ENCODE assay signal across 22 cellular contexts in genomic region chr5:122007445-122008010, GRCh38. TPM values are rescaled to one million over a fixed set of nuclear protein-coding genes. Genes with fewer than 3 reads are reported as not detected.
DNase-seq lines count a peak whose midpoint lies in the region; ATAC-seq, FAIRE-seq and TF ChIP-seq lines count a peak whose summit lies in the region.
"Had no signal": no experiment of that assay in that cellular context is flagged by ENCODE, and none has a peak within 500 bp of the region (broad histone marks: within the 10 kb centered on the region; RNA-seq: fewer than 3 reads in every experiment).

No MANE protein-coding gene starts in this region.

- H3K4me1 Mint-ChIP-seq in natural killer cell treated with Interleukin-12 subunit alpha and Interleukin-12 subunit beta and Interleukin-15 and Interleukin-18, amount 100 ng/mL, for 72 hours (ENCODE audit: low read depth in 2 of 2) = peaks cover 18 to 33% of the 10 kb centered on the region in 2 donors
- H3K4me1 Mint-ChIP-seq in natural killer cell = peaks cover 0 to 32% of the 10 kb centered on the region in 2 donors

- H3K27ac Mint-ChIP-seq in natural killer cell treated with Interleukin-12 subunit alpha and Interleukin-12 subunit beta and Interleukin-15 and Interleukin-18, amount 100 ng/mL, for 72 hours = no peak overlapping the region
- no peak overlapping the region for H3K27ac Mint-ChIP-seq in natural killer cell
- H3K27ac Mint-ChIP-seq: CD4-positive, alpha-beta memory T cell had no signal

- no peaks in the 10 kb centered on the region for H3K27me3 Mint-ChIP-seq in natural killer cell treated with Interleukin-12 subunit alpha and Interleukin-12 subunit beta and Interleukin-15 and Interleukin-18, amount 100 ng/mL, for 72 hours
- no peaks in the 10 kb centered on the region for H3K27me3 Mint-ChIP-seq in natural killer cell (ENCODE audit: low read depth in 2 of 2)
- H3K27me3 Mint-ChIP-seq: CD4-positive, alpha-beta memory T cell had no signal

- no peaks in the 10 kb centered on the region for H3K4me1 ChIP-seq in kidney (ENCODE audit: control insufficient read depth in 1 of 2, insufficient read depth in 1 of 2, low read depth in 1 of 2, low read length in 2 of 2)
- no peaks in the 10 kb centered on the region for H3K4me1 ChIP-seq in HAP-1
- H3K4me1 ChIP-seq: A549, Caco-2 had no signal

- H3K9me3 ChIP-seq in kidney (ENCODE audit: control insufficient read depth in 1 of 2, low read length in 2 of 2) (no peaks in the 10 kb centered on the region), WERI-Rb-1 (ENCODE audit: severe bottlenecking) (no peaks in the 10 kb centered on the region), HAP-1 (no peaks in the 10 kb centered on the region)
- H3K9me3 ChIP-seq: A549, Caco-2 had no signal

- ATAC-seq in natural killer cell treated with Interleukin-12 subunit alpha and Interleukin-12 subunit beta and Interleukin-15 and Interleukin-18, amount 100 ng/mL, for 72 hours = peak; percentile 44 to 45
- no peak for ATAC-seq in natural killer cell
- peak; percentile 40 for ATAC-seq in stimulated activated naive CD8-positive, alpha-beta T cell treated with anti-CD3 and anti-CD28 coated beads, Interleukin-15, Interleukin-2, amounts not matched to agents 100 U/mL and 50 U/mL, for 24 hours
- ATAC-seq: A549 had no signal

- H3K36me3 ChIP-seq in kidney (ENCODE audit: control insufficient read depth in 1 of 2, insufficient read depth in 2 of 2, low read length in 2 of 2) (no peaks in the 10 kb centered on the region), WERI-Rb-1 (no peaks in the 10 kb centered on the region), HAP-1 (replicated peaks) (no peaks in the 10 kb centered on the region)

- H3K4me3 Mint-ChIP-seq in natural killer cell treated with Interleukin-12 subunit alpha and Interleukin-12 subunit beta and Interleukin-15 and Interleukin-18, amount 100 ng/mL, for 72 hours = no peak overlapping the region
- H3K4me3 Mint-ChIP-seq in natural killer cell = no peak overlapping the region
- H3K4me3 Mint-ChIP-seq: CD4-positive, alpha-beta memory T cell had no signal

- no peak for FAIRE-seq in kidney (lab: Jason Lieb, UNC)
- FAIRE-seq: A549, RCC 7860 had no signal

- in situ Hi-C loops in ACHN (cut with HindIII; ENCODE audit: low pct_ligation_motif_present, low pct_unique_long_range_greater_than_20kb, low sequenced_read_pairs) (no loop called here), HAP-1 (cut with MboI; ENCODE audit: low sequenced_read_pairs) (no loop called here)

- no peak overlapping the region for H3K4me3 ChIP-seq in kidney (ENCODE audit: low read length in 2 of 2)
- H3K4me3 ChIP-seq in WERI-Rb-1 (ENCODE audit: low read depth, low read length) = no peak overlapping the region
- no peak overlapping the region for H3K4me3 ChIP-seq in HAP-1
- H3K4me3 ChIP-seq: A549, SK-N-MC had no signal

- H3K27ac ChIP-seq in kidney (ENCODE audit: low read depth in 2 of 2, low read length in 2 of 2) (no peak overlapping the region), WERI-Rb-1 (no peak overlapping the region)
- H3K27ac ChIP-seq: A549, SK-N-MC had no signal

- H3K9ac ChIP-seq in kidney (ENCODE audit: low read length in 2 of 2) = no peak overlapping the region

- H3K27me3 ChIP-seq in WERI-Rb-1 (ENCODE audit: insufficient read depth, low read depth, severe bottlenecking) (no peaks in the 10 kb centered on the region), HAP-1 (ENCODE audit: low read depth) (no peaks in the 10 kb centered on the region)

- intact Hi-C loops in natural killer cell (cut with micrococcal nuclease) (no loop called here), kidney (cut with DNase I) (no loop called here)

- peaks cover 6% of the 10 kb centered on the region for H3K36me3 Mint-ChIP-seq in natural killer cell treated with Interleukin-12 subunit alpha and Interleukin-12 subunit beta and Interleukin-15 and Interleukin-18, amount 100 ng/mL, for 72 hours
- no peaks in the 10 kb centered on the region for H3K36me3 Mint-ChIP-seq in natural killer cell

- no peaks in the 10 kb centered on the region for H3K9me3 Mint-ChIP-seq in natural killer cell treated with Interleukin-12 subunit alpha and Interleukin-12 subunit beta and Interleukin-15 and Interleukin-18, amount 100 ng/mL, for 72 hours
- H3K9me3 Mint-ChIP-seq in natural killer cell = no peaks in the 10 kb centered on the region

- TF ChIP-seq CTCF in natural killer cell (IDR thresholded peaks at IDR 0.05) (no peak), kidney (IDR thresholded peaks at IDR 0.05; ENCODE audit: borderline replicate concordance, extremely low read depth, insufficient read depth) (no peak), WERI-Rb-1 (IDR thresholded peaks at IDR 0.05; ENCODE audit: low read depth, low read length) (no peak)

- DNase-seq in natural killer cell treated with Interleukin-12 subunit alpha and Interleukin-12 subunit beta and Interleukin-15 and Interleukin-18, amount 100 ng/mL, for 72 hours (ENCODE audit: low spot score) = no peak
- DNase-seq in natural killer cell = no peak
- DNase-seq in kidney = peak; percentile 63
- DNase-seq in stimulated activated naive CD8-positive, alpha-beta T cell treated with anti-CD3 and anti-CD28 coated beads, Interleukin-15, Interleukin-2, amounts not matched to agents 100 U/mL and 50 U/mL, for 24 hours = no peak
- no peak for DNase-seq in ACHN
- DNase-seq in WERI-Rb-1 = no peak
- DNase-seq in HAP-1 (ENCODE audit: low spot score in 2 of 2) = no peak
- DNase-seq: Caco-2; CD4-positive, alpha-beta memory T cell; DMS 273 treated with DMSO at 0.1 percent for 48 hours; DMS79 treated with DMSO at 0.1 percent for 48 hours; H7; Kasumi-1; NCI-H1417 treated with DMSO at 0.1 percent for 48 hours; NCI-H187; NCI-H446; NCI-H526; OCI-M1; SHP77 treated with DMSO at 0.1 percent for 48 hours had no signal

RNA-seq across cellular contexts. Expression of gene SRFBP1, which starts 45.8 kb away (rescaled TPM):
- total RNA-seq in natural killer cell treated with Interleukin-12 subunit alpha and Interleukin-12 subunit beta and Interleukin-15 and Interleukin-18, amount 100 ng/mL, for 72 hours = 10 to 100 TPM; 15.1 to 15.5 TPM
- total RNA-seq in natural killer cell (1 to 10 TPM; 6.4 to 7.1 (median 6.7) TPM), kidney (16.2 TPM)
- polyA plus RNA-seq in kidney (ENCODE audit: insufficient read depth, low read depth, low replicate concordance) = 2.9 TPM

Comparison
In these comparisons a context has a peak if more than half of its experiments do, and no peak if none do; other contexts are left out.
1. ATAC-seq: peak in natural killer cell treated with Interleukin-12 subunit alpha and Interleukin-12 subunit beta and Interleukin-15 and Interleukin-18, amount 100 ng/mL, for 72 hours (2 of 2) and stimulated activated naive CD8-positive, alpha-beta T cell treated with anti-CD3 and anti-CD28 coated beads, Interleukin-15, Interleukin-2, amounts not matched to agents 100 U/mL and 50 U/mL, for 24 hours (single experiment); none in natural killer cell (0 of 3).